In the genomic region with DNA sequence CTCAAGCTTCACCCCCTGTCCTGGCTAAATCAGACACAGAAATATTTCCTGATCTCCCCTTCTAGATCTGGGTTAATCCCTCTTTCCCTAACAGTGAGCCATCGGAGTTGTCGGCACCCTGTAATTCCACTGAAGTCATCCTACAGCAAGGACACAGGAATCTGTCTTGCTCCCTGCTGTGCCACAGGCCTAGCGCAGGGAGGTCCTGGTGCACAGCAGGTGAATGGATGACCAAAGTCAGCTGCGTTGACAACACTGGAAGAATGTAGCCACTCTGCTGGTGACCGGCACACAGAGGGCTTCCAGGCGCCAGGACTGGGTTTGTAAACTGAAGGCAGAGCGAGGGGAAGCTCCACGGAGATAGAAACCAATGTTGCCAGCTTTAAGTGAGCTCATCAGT, we compare ENCODE assay signal across 19 cellular contexts. TPM values are rescaled to one million over a fixed set of nuclear protein-coding genes. Genes with fewer than 3 reads are reported as not detected.
"Had no signal": no experiment of that assay in that cellular context is flagged by ENCODE, and none has a peak within 500 bp of the region (broad histone marks: within the 10 kb centered on the region; RNA-seq: fewer than 3 reads in every experiment).

No MANE protein-coding gene starts in this region.

- H3K27me3 ChIP-seq: breast epithelium, gastroesophageal sphincter, heart left ventricle, neutrophil, pancreas, sigmoid colon, testis, upper lobe of right lung had no signal

- H3K36me3 Mint-ChIP-seq: naive B cell; stimulated activated effector memory CD8-positive, alpha-beta T cell treated with anti-CD3 and anti-CD28 coated beads, Interleukin-12 subunit alpha, Interleukin-12 subunit beta, amount 100 ng/mL, for 72 hours had no signal

- DNase-seq: activated CD4-positive, alpha-beta T cell treated with anti-CD3 and anti-CD28 coated beads, Interleukin-2, amount 50 U/mL, for 48 hours; activated gamma-delta T cell; cerebellar nuclear complex; cortex of kidney; heart left ventricle; left ventricle myocardium inferior; mammary epithelial cell; naive B cell; sigmoid colon; stimulated activated CD4-positive, alpha-beta T cell treated with anti-CD3 and anti-CD28 coated beads, Interleukin-4, amount 100 ng/mL, for 24 hours; testis; upper lobe of right lung had no signal

- H3K27me3 Mint-ChIP-seq: naive B cell had no signal

- H3K4me1 ChIP-seq: breast epithelium, gastroesophageal sphincter, sigmoid colon, testis, upper lobe of right lung had no signal

- H3K4me3 Mint-ChIP-seq: naive B cell; stimulated activated effector memory CD8-positive, alpha-beta T cell treated with anti-CD3 and anti-CD28 coated beads, Interleukin-12 subunit alpha, Interleukin-12 subunit beta, amount 100 ng/mL, for 72 hours had no signal

- ATAC-seq: activated CD4-positive, CD25-positive, alpha-beta regulatory T cell treated with anti-CD3 and anti-CD28 coated beads, Interleukin-2, amount 50 U/mL, for 24 hours; esophagus mucosa; gastroesophageal sphincter; heart left ventricle; pancreas; stimulated activated effector memory CD8-positive, alpha-beta T cell treated with anti-CD3 and anti-CD28 coated beads, Interleukin-12 subunit alpha, Interleukin-12 subunit beta, amount 100 ng/mL, for 72 hours; upper lobe of right lung had no signal

- H3K27ac ChIP-seq: gastroesophageal sphincter, heart left ventricle, left ventricle myocardium inferior, neutrophil, pancreas, sigmoid colon, testis, upper lobe of right lung had no signal

- H3K36me3 ChIP-seq: breast epithelium, gastroesophageal sphincter, heart left ventricle, left ventricle myocardium inferior, neutrophil, pancreas, sigmoid colon, upper lobe of right lung had no signal

- H3K9me3 Mint-ChIP-seq: naive B cell; stimulated activated effector memory CD8-positive, alpha-beta T cell treated with anti-CD3 and anti-CD28 coated beads, Interleukin-12 subunit alpha, Interleukin-12 subunit beta, amount 100 ng/mL, for 72 hours had no signal

- H3K9me3 ChIP-seq: breast epithelium, gastroesophageal sphincter, heart left ventricle, left ventricle myocardium inferior, neutrophil, pancreas, sigmoid colon, testis, upper lobe of right lung had no signal

- H3K27ac Mint-ChIP-seq: stimulated activated effector memory CD8-positive, alpha-beta T cell treated with anti-CD3 and anti-CD28 coated beads, Interleukin-12 subunit alpha, Interleukin-12 subunit beta, amount 100 ng/mL, for 72 hours had no signal

- H3K4me3 ChIP-seq: breast epithelium, gastroesophageal sphincter, heart left ventricle, left ventricle myocardium inferior, pancreas, sigmoid colon, testis, upper lobe of right lung had no signal

RNA-seq across cellular contexts. Expression of a gene that starts 52.9 kb away (rescaled TPM):
- total RNA-seq: left ventricle myocardium inferior had no signal
